Comparison of ENCODE assay signal across 9 cellular contexts in the genomic region with DNA sequence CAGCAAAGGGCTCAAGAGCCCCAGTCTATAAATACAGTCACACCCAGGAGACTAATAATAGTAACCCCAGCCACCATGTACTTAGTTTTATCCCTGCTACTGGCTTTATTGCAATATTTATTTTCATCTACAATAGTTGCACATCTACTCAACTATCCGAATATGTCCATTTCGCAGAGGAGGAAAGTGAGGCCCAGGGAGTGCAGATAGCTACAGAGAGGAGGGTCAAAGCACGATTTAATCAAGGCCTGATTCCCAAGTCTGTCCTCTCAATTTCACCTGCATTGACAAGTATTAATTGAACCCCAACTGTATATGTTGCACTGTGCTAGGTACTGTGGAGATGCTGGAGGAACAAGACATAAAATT. TPM values are rescaled to one million over a fixed set of nuclear protein-coding genes. Genes with fewer than 3 reads are reported as not detected.
DNase-seq lines count a peak whose midpoint lies in the region; ATAC-seq and TF ChIP-seq lines count a peak whose summit lies in the region.
"Had no signal": no experiment of that assay in that cellular context is flagged by ENCODE, and none has a peak within 500 bp of the region (broad histone marks: within the 10 kb centered on the region; RNA-seq: fewer than 3 reads in every experiment).

No MANE protein-coding gene starts in this region.

- H3K27ac Mint-ChIP-seq in MCF 10A (ENCODE audit: low read depth, unreplicated experiment) (peak overlapping the region; percentile 97), mesothelial cell of epicardium (no peak overlapping the region)

- H3K4me1 ChIP-seq in heart left ventricle (peaks cover 0 to 26% (median 5%) of the 10 kb centered on the region in 12 donors), urinary bladder (ENCODE audit: insufficient read depth) (peaks cover 2% of the 10 kb centered on the region)

- H3K27me3 ChIP-seq in heart left ventricle = no peaks in the 10 kb centered on the region

- intact Hi-C loops in heart left ventricle (cut with DNase I) = loop anchor here in 2 of 10 donors (2.0 to 5.0 kb wide), 2 partner anchors 19 to 125 kb away; a partner anchor contains a TSS
- intact Hi-C loops in cardiac septum (cut with DNase I) = no loop called here
- intact Hi-C loops in MCF 10A (cut with micrococcal nuclease) = no loop called here

- DNase-seq in heart left ventricle = no peak
- DNase-seq in cardiac septum (ENCODE audit: low spot score) = no peak
- no peak for DNase-seq in MCF 10A (ENCODE audit: unreplicated experiment)
- no peak for DNase-seq in mesothelial cell of epicardium (ENCODE audit: low spot score in 2 of 2, unreplicated experiment in 2 of 2)
- no peak for DNase-seq in COR-L47 (lab: John Stamatoyannopoulos, UW)
- DNase-seq in NCI-H2227 treated with DMSO at 0.1 percent for 48 hours (lab: John Stamatoyannopoulos, UW) = no peak
- DNase-seq: NCI-H2171 treated with DMSO at 0.1 percent for 48 hours had no signal

- ATAC-seq in heart left ventricle (peak in 1 of 4 donors; percentile 6), HG03108 (IDR thresholded peaks at IDR 0.05; ENCODE audit: unreplicated experiment) (no peak)

- H3K9me3 Mint-ChIP-seq in MCF 10A (ENCODE audit: unreplicated experiment) = no peaks in the 10 kb centered on the region
- no peaks in the 10 kb centered on the region for H3K9me3 Mint-ChIP-seq in mesothelial cell of epicardium

- H3K9me3 ChIP-seq in heart left ventricle = peaks cover 0 to 4% (median 0%) of the 10 kb centered on the region in 12 donors

- H3K27ac ChIP-seq in heart left ventricle (peak overlapping the region; percentile 90 to 99 (median 93)), urinary bladder (ENCODE audit: low read depth) (peak overlapping the region; percentile 96)

- BruUV-seq in MCF 10A (replicated peaks; lab: Mats Ljungman, UMichigan) = no TSS peak

- no peaks in the 10 kb centered on the region for H3K27me3 Mint-ChIP-seq in MCF 10A (ENCODE audit: insufficient read depth, unreplicated experiment)
- peaks cover 8% of the 10 kb centered on the region for H3K27me3 Mint-ChIP-seq in mesothelial cell of epicardium (ENCODE audit: low read depth)

- POLR2A ChIA-PET in MCF 10A (lab: Yijun Ruan, JAX) = interaction anchor here (0.7 to 4.1 kb wide), 14 partner anchors 9 to 571 kb away, joined by 3 to 48 read pairs (median 8); a partner anchor contains a TSS

- no peaks in the 10 kb centered on the region for H3K36me3 ChIP-seq in heart left ventricle
- H3K36me3 ChIP-seq in urinary bladder (ENCODE audit: insufficient read depth) = no peaks in the 10 kb centered on the region

- CTCF ChIA-PET in MCF 10A (lab: Yijun Ruan, JAX) = interaction anchor here (0.7 kb wide), 1 partner anchor 9 kb away, joined by 3 read pairs; no protein-coding TSS in a partner anchor

- H3K4me3 ChIP-seq in heart left ventricle = peak overlapping the region in 11 of 12 donors; percentile 24 to 59 (median 47)
- peak overlapping the region; percentile 32 for H3K4me3 ChIP-seq in urinary bladder (ENCODE audit: low read depth, low read length)

- H3K4me1 Mint-ChIP-seq in MCF 10A (ENCODE audit: insufficient read depth, unreplicated experiment) (peaks cover 13% of the 10 kb centered on the region), mesothelial cell of epicardium (peaks cover 19% of the 10 kb centered on the region)

- WGBS in heart left ventricle, 4 donors = 37 to 74% (median 51%) methylated on average over 3 of the region's 3 CpGs
- WGBS in urinary bladder = 71% methylated on average over 3 of the region's 3 CpGs

- H3K4me3 Mint-ChIP-seq in MCF 10A (ENCODE audit: unreplicated experiment) (peak overlapping the region; percentile 91), mesothelial cell of epicardium (peak overlapping the region; percentile 60)

- no peak for TF ChIP-seq CTCF in heart left ventricle (IDR thresholded peaks at IDR 0.05)
- TF ChIP-seq CTCF in MCF 10A (IDR thresholded peaks at IDR 0.05; ENCODE audit: unreplicated experiment) = no peak
- TF ChIP-seq CTCF in mesothelial cell of epicardium (IDR thresholded peaks at IDR 0.05; ENCODE audit: unreplicated experiment) = no peak

- no peak for TF ChIP-seq POLR2A in heart left ventricle (IDR thresholded peaks at IDR 0.05)

- peaks cover 8% of the 10 kb centered on the region for H3K36me3 Mint-ChIP-seq in MCF 10A (ENCODE audit: insufficient read depth, unreplicated experiment)
- H3K36me3 Mint-ChIP-seq in mesothelial cell of epicardium = no peaks in the 10 kb centered on the region

RNA-seq across cellular contexts. Expression of a gene that starts 4.0 kb away (rescaled TPM):
- total RNA-seq in heart left ventricle (100 to 1,000 TPM in 3 of 9 donors, 10 to 100 TPM in 6; 22.4 to 155 (median 50.4) TPM), cardiac septum (84.9 TPM), MCF 10A (2022) (292 and 308 TPM in 2 replicates), mesothelial cell of epicardium (37.5 to 38.1 TPM (median 37.8 TPM) in 3 replicates), urinary bladder (18.2 TPM)
- polyA plus RNA-seq in heart left ventricle (100 to 1,000 TPM in 1 of 2 donors, 10 to 100 TPM in 1; 63.0 to 373 TPM), urinary bladder (299 TPM)

RNA-seq across cellular contexts. Expression of a gene that starts 5.2 kb away (rescaled TPM):
- total RNA-seq in heart left ventricle = 1 to 10 TPM; 2.6 to 7.1 (median 3.3) TPM
- polyA plus RNA-seq in heart left ventricle = 1 to 10 TPM; 2.9 to 6.7 TPM
- total RNA-seq in cardiac septum = 3.4 TPM
- 0.52 and 0.84 TPM in 2 replicates for total RNA-seq in MCF 10A (2022)
- total RNA-seq in mesothelial cell of epicardium = 6.3 to 7.1 TPM (median 6.4 TPM) in 3 replicates
- 1.9 TPM for total RNA-seq in urinary bladder
- 4.0 TPM for polyA plus RNA-seq in urinary bladder

RNA-seq across cellular contexts. Expression of a gene that starts 18.4 kb away (rescaled TPM):
- total RNA-seq in heart left ventricle (10 to 100 TPM in 2 of 9 donors, 1 to 10 TPM in 7; 6.6 to 12.7 (median 9.3) TPM), cardiac septum (10.3 TPM), MCF 10A (2022) (14.5 and 15.7 TPM in 2 replicates), mesothelial cell of epicardium (11.9 to 13.5 TPM (median 13.4 TPM) in 3 replicates), urinary bladder (4.7 TPM)
- polyA plus RNA-seq in heart left ventricle (10 to 100 TPM in 1 of 2 donors, 1 to 10 TPM in 1; 6.5 to 13.2 TPM), urinary bladder (15.2 TPM)

RNA-seq across cellular contexts. Expression of a gene that starts 32.3 kb away (rescaled TPM):
- 1 to 10 TPM in 6 of 9 donors, under 1 TPM in 3; 0.49 to 2.7 (median 1.1) TPM for total RNA-seq in heart left ventricle
- polyA plus RNA-seq in heart left ventricle = 1 to 10 TPM; 1.3 to 3.7 TPM
- total RNA-seq in cardiac septum = 1.2 TPM
- 0.75 and 0.79 TPM in 2 replicates for total RNA-seq in MCF 10A (2022)
- total RNA-seq in mesothelial cell of epicardium = 0.27 to 0.33 TPM (median 0.32 TPM) in 3 replicates
- total RNA-seq in urinary bladder = 4.7 TPM
- 8.3 TPM for polyA plus RNA-seq in urinary bladder

RNA-seq across cellular contexts. Expression of a gene that starts 44.2 kb away (rescaled TPM):
- 10 to 100 TPM; 17.5 to 30.9 (median 19.4) TPM for total RNA-seq in heart left ventricle
- polyA plus RNA-seq in heart left ventricle = 10 to 100 TPM in 1 of 2 donors, 1 to 10 TPM in 1; 8.9 to 29.5 TPM
- total RNA-seq in cardiac septum = 18.7 TPM
- total RNA-seq in MCF 10A (2022) = 22.0 and 24.4 TPM in 2 replicates
- 16.4 to 18.2 TPM (median 17.2 TPM) in 3 replicates for total RNA-seq in mesothelial cell of epicardium
- total RNA-seq in urinary bladder = 15.1 TPM
- 27.2 TPM for polyA plus RNA-seq in urinary bladder
